25 cellular contexts compared by ENCODE assay signal in genomic region chr22:36016656-36017055, GRCh38. TPM values are rescaled to one million over a fixed set of nuclear protein-coding genes. Genes with fewer than 3 reads are reported as not detected.
DNase-seq lines count a peak whose midpoint lies in the region; ATAC-seq and TF ChIP-seq lines count a peak whose summit lies in the region.
"Had no signal": no experiment of that assay in that cellular context is flagged by ENCODE, and none has a peak within 500 bp of the region (broad histone marks: within the 10 kb centered on the region; RNA-seq: fewer than 3 reads in every experiment).

No MANE protein-coding gene starts in this region.

- no peak overlapping the region for H3K9ac ChIP-seq in neural progenitor cell

- no peak overlapping the region for H3K4me3 ChIP-seq in right atrium auricular region
- no peak overlapping the region for H3K4me3 ChIP-seq in esophagus muscularis mucosa
- no peak overlapping the region for H3K4me3 ChIP-seq in neural progenitor cell
- no peak overlapping the region for H3K4me3 ChIP-seq in lower lobe of right lung
- H3K4me3 ChIP-seq: dorsolateral prefrontal cortex, gastrocnemius medialis, GM23338, spleen had no signal

- no peak overlapping the region for H2AFZ ChIP-seq in neural progenitor cell (replicated peaks)
- H2AFZ ChIP-seq: GM23338 had no signal

- TF ChIP-seq EP300 in esophagus muscularis mucosa (IDR thresholded peaks at IDR 0.05): no peak

- TF ChIP-seq POLR2A in esophagus muscularis mucosa (IDR thresholded peaks at IDR 0.05; ENCODE audit: low read depth): no peak

- ATAC-seq in left ventricle myocardium superior (peak; percentile 13), lower lobe of right lung (no peak), GM21619 (IDR thresholded peaks at IDR 0.05; ENCODE audit: unreplicated experiment) (no peak)
- ATAC-seq: gastrocnemius medialis; naive thymus-derived CD8-positive, alpha-beta T cell had no signal

- intact Hi-C loops in left ventricle myocardium superior (cut with micrococcal nuclease): no loop called here
- intact Hi-C loops in esophagus muscularis mucosa (cut with DNase I): no loop called here
- intact Hi-C loops in lower lobe of right lung (cut with DNase I): no loop called here

- H3K27ac ChIP-seq in right atrium auricular region: peak overlapping the region in 1 of 2 donors; percentile 8
- peak overlapping the region; percentile 53 to 70 (median 68) for H3K27ac ChIP-seq in esophagus muscularis mucosa (replicated peaks in 1 of 4)
- H3K27ac ChIP-seq in neural progenitor cell: no peak overlapping the region
- no peak overlapping the region for H3K27ac ChIP-seq in lower lobe of right lung
- H3K27ac ChIP-seq: C4-2B, dorsolateral prefrontal cortex, epithelial cell of prostate, gastrocnemius medialis had no signal

- peaks cover 63% of the 10 kb centered on the region for H3K4me1 Mint-ChIP-seq in neural progenitor cell

- H3K79me2 ChIP-seq in neural progenitor cell (ENCODE audit: low read depth): peaks cover 100% of the 10 kb centered on the region

- H3K27me3 ChIP-seq in right atrium auricular region (no peaks in the 10 kb centered on the region), esophagus muscularis mucosa (no peaks in the 10 kb centered on the region), neural progenitor cell (no peaks in the 10 kb centered on the region), lower lobe of right lung (ENCODE audit: low read depth) (no peaks in the 10 kb centered on the region)
- H3K27me3 ChIP-seq: dorsolateral prefrontal cortex, gastrocnemius medialis had no signal

- WGBS in esophagus muscularis mucosa: 37% methylated on average over 3 of the region's 3 CpGs

- peaks cover 76% of the 10 kb centered on the region for H4K20me1 ChIP-seq in neural progenitor cell (ENCODE audit: low read depth)

- TF ChIP-seq CTCF in right atrium auricular region (IDR thresholded peaks at IDR 0.05) (no peak), esophagus muscularis mucosa (IDR thresholded peaks at IDR 0.05) (no peak), neural progenitor cell (IDR thresholded peaks at IDR 0.05) (no peak), lower lobe of right lung (IDR thresholded peaks at IDR 0.05) (no peak)

- peaks cover 9% of the 10 kb centered on the region for H3K36me3 Mint-ChIP-seq in neural progenitor cell
- H3K36me3 Mint-ChIP-seq: memory B cell; naive thymus-derived CD8-positive, alpha-beta T cell had no signal

- peaks cover 8% of the 10 kb centered on the region for H3K9me3 Mint-ChIP-seq in neural progenitor cell
- H3K9me3 Mint-ChIP-seq: GM23338; naive thymus-derived CD8-positive, alpha-beta T cell; stimulated activated naive CD8-positive, alpha-beta T cell treated with anti-CD3 and anti-CD28 coated beads, Interleukin-15, Interleukin-2, amounts not matched to agents 100 ng/mL and 50 ng/mL, for 24 hours had no signal

- no peaks in the 10 kb centered on the region for H3K36me3 ChIP-seq in right atrium auricular region
- no peaks in the 10 kb centered on the region for H3K36me3 ChIP-seq in esophagus muscularis mucosa
- no peaks in the 10 kb centered on the region for H3K36me3 ChIP-seq in neural progenitor cell
- H3K36me3 ChIP-seq in lower lobe of right lung: no peaks in the 10 kb centered on the region
- H3K36me3 ChIP-seq: gastrocnemius medialis, spleen had no signal

- no peak for DNase-seq in left ventricle myocardium superior
- no peak for DNase-seq in right atrium auricular region (ENCODE audit: low spot score)
- DNase-seq in esophagus muscularis mucosa (ENCODE audit: extremely low spot score): no peak
- no peak for DNase-seq in neural progenitor cell (ENCODE audit: low spot score)
- DNase-seq in lower lobe of right lung: no peak
- no peak for DNase-seq in A172 (ENCODE audit: low spot score)
- DNase-seq in T1000 (lab: John Stamatoyannopoulos, UW): no peak
- DNase-seq: activated gamma-delta T cell treated with Interleukin-2 at 50 U/mL for 16 hours; caudate nucleus; dorsolateral prefrontal cortex; gastrocnemius medialis; KG1; naive thymus-derived CD8-positive, alpha-beta T cell; NCI-H1694; NCI-H748 treated with DMSO at 0.1 percent for 48 hours; OCI-M1; SHP77 treated with DMSO at 0.1 percent for 48 hours; spleen; stimulated activated CD4-positive, alpha-beta T cell treated with anti-CD3 and anti-CD28 coated beads, Interleukin-4, amount 100 ng/mL, for 24 hours had no signal

- H3K4me2 ChIP-seq in neural progenitor cell: no peak overlapping the region
- H3K4me2 ChIP-seq: GM23338 had no signal

- no peaks in the 10 kb centered on the region for H3K9me3 ChIP-seq in right atrium auricular region
- no peaks in the 10 kb centered on the region for H3K9me3 ChIP-seq in esophagus muscularis mucosa
- H3K9me3 ChIP-seq in neural progenitor cell (ENCODE audit: low read depth): no peaks in the 10 kb centered on the region
- H3K9me3 ChIP-seq in lower lobe of right lung: no peaks in the 10 kb centered on the region
- H3K9me3 ChIP-seq: gastrocnemius medialis, spleen had no signal

- no peaks in the 10 kb centered on the region for H3K27me3 Mint-ChIP-seq in neural progenitor cell (ENCODE audit: insufficient read depth, low read depth)

- peak overlapping the region; percentile 88 for H3K27ac Mint-ChIP-seq in neural progenitor cell
- H3K27ac Mint-ChIP-seq: stimulated activated naive CD8-positive, alpha-beta T cell treated with anti-CD3 and anti-CD28 coated beads, Interleukin-15, Interleukin-2, amounts not matched to agents 100 ng/mL and 50 ng/mL, for 24 hours had no signal

- H3F3A ChIP-seq in neural progenitor cell (ENCODE audit: low read depth): peaks cover 21% of the 10 kb centered on the region

- no peak overlapping the region for H3K4me3 Mint-ChIP-seq in neural progenitor cell
- H3K4me3 Mint-ChIP-seq: GM23338; memory B cell; naive thymus-derived CD8-positive, alpha-beta T cell; stimulated activated naive CD8-positive, alpha-beta T cell treated with anti-CD3 and anti-CD28 coated beads, Interleukin-15, Interleukin-2, amounts not matched to agents 100 ng/mL and 50 ng/mL, for 24 hours had no signal

- H3K4me1 ChIP-seq in right atrium auricular region: peaks cover 0 to 44% of the 10 kb centered on the region in 2 donors
- peaks cover 34 to 88% (median 81%) of the 10 kb centered on the region in 4 donors for H3K4me1 ChIP-seq in esophagus muscularis mucosa
- peaks cover 48% of the 10 kb centered on the region for H3K4me1 ChIP-seq in neural progenitor cell
- peaks cover 47% of the 10 kb centered on the region for H3K4me1 ChIP-seq in lower lobe of right lung

RNA-seq across cellular contexts. Expression of gene RBFOX2, which starts 12.0 kb away (rescaled TPM):
- total RNA-seq in left ventricle myocardium superior (76.7 TPM), right atrium auricular region (10 to 100 TPM; 81.8 to 86.0 TPM), esophagus muscularis mucosa (100 to 1,000 TPM; 113 to 179 (median 155) TPM), neural progenitor cell (ENCODE audit: low replicate concordance) (163 and 206 TPM in 2 replicates), lower lobe of right lung (50.1 TPM)
- 41.7 and 47.5 TPM in 2 replicates for total RNA-seq in A172 (2014; rRNA removed; shearing (Covaris generic))

Comparison
In these comparisons a context has a peak if more than half of its experiments do, and no peak if none do; other contexts are left out.
1. H3K27ac ChIP-seq: peak in esophagus muscularis mucosa (4 of 4); none in neural progenitor cell (single experiment) and lower lobe of right lung (single experiment).